ENCODE assay signal across 8 cellular contexts in genomic region chr14:77965919-77966435, GRCh38.
DNase-seq lines count a peak whose midpoint lies in the region; ATAC-seq and TF ChIP-seq lines count a peak whose summit lies in the region.

No MANE protein-coding gene starts in this region.

- H3F3A ChIP-seq in neural cell (ENCODE audit: insufficient read depth, low read length, poor library complexity, severe bottlenecking): no peaks in the 10 kb centered on the region

- peak overlapping the region; percentile 20 for H3K9ac ChIP-seq in neural cell (ENCODE audit: low read length)

- no peaks in the 10 kb centered on the region for H4K20me1 ChIP-seq in neural cell (ENCODE audit: insufficient read depth)

- H3K9me2 ChIP-seq in neural cell (ENCODE audit: insufficient read depth, low read length): no peaks in the 10 kb centered on the region

- no peak for TF ChIP-seq EP300 in esophagus muscularis mucosa (IDR thresholded peaks at IDR 0.05)
- TF ChIP-seq EP300 in neural cell (conservative IDR thresholded peaks at IDR 0.05; ENCODE audit: poor library complexity, severe bottlenecking): no peak
- TF ChIP-seq EP300 in transverse colon (IDR thresholded peaks at IDR 0.05; ENCODE audit: low read depth): no peak

- no peaks in the 10 kb centered on the region for H3K36me3 ChIP-seq in esophagus muscularis mucosa
- no peaks in the 10 kb centered on the region for H3K36me3 ChIP-seq in neural cell (ENCODE audit: insufficient read depth, low read length)
- no peaks in the 10 kb centered on the region for H3K36me3 ChIP-seq in transverse colon

- WGBS in esophagus muscularis mucosa: 4% methylated on average over 13 of the region's 35 CpGs
- WGBS in transverse colon (ENCODE audit: low coverage in 1 of 2), 2 donors: 6 to 12% methylated on average over 2 to 31 of the region's 35 CpGs

- peaks cover 0 to 45% (median 5%) of the 10 kb centered on the region in 4 donors for H3K27me3 ChIP-seq in esophagus muscularis mucosa
- H3K27me3 ChIP-seq in neural cell (ENCODE audit: insufficient read depth, low read depth, low read length): peaks cover 6% of the 10 kb centered on the region
- H3K27me3 ChIP-seq in transverse colon: peaks cover 28% of the 10 kb centered on the region

- DNase-seq in COR-L47 (lab: John Stamatoyannopoulos, UW) (peak; percentile 13), OCI-M1 (lab: John Stamatoyannopoulos, UW) (peak; percentile 32), esophagus muscularis mucosa (ENCODE audit: extremely low spot score) (no peak), transverse colon (no peak), activated gamma-delta T cell (lab: John Stamatoyannopoulos, UW) (no peak)

- H3K27ac ChIP-seq in esophagus muscularis mucosa (replicated peaks in 1 of 4): no peak overlapping the region
- no peak overlapping the region for H3K27ac ChIP-seq in neural cell (ENCODE audit: low read length)
- H3K27ac ChIP-seq in transverse colon: no peak overlapping the region

- peak; percentile 68 for ATAC-seq in GM19035 (IDR thresholded peaks at IDR 0.05; ENCODE audit: unreplicated experiment)
- ATAC-seq in HG03342 (IDR thresholded peaks at IDR 0.05; ENCODE audit: unreplicated experiment): peak; percentile 90

- no peak overlapping the region for H2AFZ ChIP-seq in neural cell (ENCODE audit: low read depth, low read length)

- H3K9me3 ChIP-seq in esophagus muscularis mucosa (no peaks in the 10 kb centered on the region), neural cell (ENCODE audit: low read length) (no peaks in the 10 kb centered on the region), transverse colon (no peaks in the 10 kb centered on the region)

- TF ChIP-seq POLR2A in esophagus muscularis mucosa (IDR thresholded peaks at IDR 0.05; ENCODE audit: low read depth) (no peak), transverse colon (IDR thresholded peaks at IDR 0.05) (no peak)

- H3K4me2 ChIP-seq in neural cell (ENCODE audit: low read length): no peak overlapping the region

- intact Hi-C loops in esophagus muscularis mucosa (cut with DNase I) (no loop called here), transverse colon (cut with DNase I; ENCODE audit: low total_unique reads) (no loop called here)

- H3K4me3 ChIP-seq in esophagus muscularis mucosa (peak overlapping the region; percentile 33 to 47 (median 36)), neural cell (ENCODE audit: low read length) (peak overlapping the region; percentile 48), transverse colon (peak overlapping the region in 2 of 4 donors; percentile 10 to 44)

- TF ChIP-seq CTCF in esophagus muscularis mucosa (IDR thresholded peaks at IDR 0.05) (no peak), neural cell (IDR thresholded peaks at IDR 0.05; ENCODE audit: poor library complexity, severe bottlenecking) (no peak), transverse colon (IDR thresholded peaks at IDR 0.05) (no peak)

- no peak for TF ChIP-seq RAD21 in neural cell (conservative IDR thresholded peaks at IDR 0.05)

- H3K79me2 ChIP-seq in neural cell (replicated peaks; ENCODE audit: insufficient read depth, low read length): no peaks in the 10 kb centered on the region

- in situ Hi-C loops in transverse colon (cut with MboI; ENCODE audit: low pct_ligation_motif_present in 1 of 4, low pct_unique_long_range_greater_than_20kb in 1 of 4, low sequenced_read_pairs in 3 of 4): no loop called here

- H3K4me1 ChIP-seq in esophagus muscularis mucosa (peaks cover 0 to 7% (median 6%) of the 10 kb centered on the region in 4 donors), transverse colon (peaks cover 0 to 7% (median 0%) of the 10 kb centered on the region in 4 donors)

TF ChIP-seq in neural cell, 6 proteins besides CTCF, POLR2A, EP300 and RAD21:
- TF ChIP-seq REST (IDR thresholded peaks at IDR 0.05; ENCODE audit: borderline replicate concordance) (no peak), SMC3 (conservative IDR thresholded peaks at IDR 0.05; ENCODE audit: poor library complexity) (no peak), EZH2 (IDR thresholded peaks at IDR 0.05; ENCODE audit: borderline replicate concordance, insufficient read depth, low read length, poor library complexity, severe bottlenecking) (no peak), MXI1 (conservative IDR thresholded peaks at IDR 0.05; ENCODE audit: poor library complexity, severe bottlenecking) (no peak), POLR2AphosphoS5 (IDR thresholded peaks at IDR 0.05) (no peak), TAF1 (IDR thresholded peaks at IDR 0.05; ENCODE audit: low read depth) (no peak)

Comparison
In these comparisons a context has a peak if more than half of its experiments do, and no peak if none do; other contexts are left out.
1. DNase-seq: peak in COR-L47 (single experiment) and OCI-M1 (single experiment); none in esophagus muscularis mucosa (single experiment), transverse colon (single experiment) and activated gamma-delta T cell (single experiment).